In the genomic region with DNA sequence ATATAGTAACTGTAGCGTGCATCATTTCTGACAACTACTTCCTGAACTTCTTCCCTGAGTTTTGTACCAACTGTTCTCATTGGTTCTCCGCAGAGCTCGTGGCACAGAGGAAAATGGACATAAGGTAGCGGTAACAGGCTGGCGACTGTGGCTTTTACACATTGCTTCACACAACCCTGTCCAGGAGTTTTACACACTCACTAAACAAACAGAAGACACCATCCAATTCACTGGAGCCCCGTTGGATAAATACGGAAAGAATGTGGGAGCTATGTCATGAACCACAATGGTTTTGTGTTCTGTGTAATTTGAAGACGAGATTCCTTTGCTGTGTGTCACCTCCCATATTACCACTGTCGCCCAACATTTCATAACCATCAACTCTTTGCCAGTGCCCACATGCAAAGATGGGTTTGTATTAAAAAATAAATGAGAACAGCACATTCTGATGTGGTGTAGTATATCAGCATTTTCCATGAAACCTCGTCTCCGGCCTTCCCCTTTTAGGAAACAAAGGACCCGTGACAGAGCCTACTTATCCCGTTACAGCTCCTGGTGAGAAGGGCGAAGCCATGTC, we compare ENCODE assay signal across 11 cellular contexts. TPM values are rescaled to one million over a fixed set of nuclear protein-coding genes. Genes with fewer than 3 reads are reported as not detected.
DNase-seq lines count a peak whose midpoint lies in the region; ATAC-seq and TF ChIP-seq lines count a peak whose summit lies in the region.
"Had no signal": no experiment of that assay in that cellular context is flagged by ENCODE, and none has a peak within 500 bp of the region (broad histone marks: within the 10 kb centered on the region; RNA-seq: fewer than 3 reads in every experiment).

No MANE protein-coding gene starts in this region.

- peak overlapping the region; percentile 68 for H3K4me3 Mint-ChIP-seq in MCF 10A (ENCODE audit: unreplicated experiment)
- H3K4me3 Mint-ChIP-seq in T-helper 17 cell = no peak overlapping the region
- H3K4me3 Mint-ChIP-seq: CD4-positive, CD25-positive, alpha-beta regulatory T cell; neural crest cell had no signal

- TF ChIP-seq CTCF in MCF 10A (IDR thresholded peaks at IDR 0.05; ENCODE audit: unreplicated experiment) = no peak
- no peak for TF ChIP-seq CTCF in lung (IDR thresholded peaks at IDR 0.05; ENCODE audit: control extremely low read depth, extremely low read depth)

- peaks cover 12% of the 10 kb centered on the region for H3K36me3 Mint-ChIP-seq in MCF 10A (ENCODE audit: insufficient read depth, unreplicated experiment)
- no peaks in the 10 kb centered on the region for H3K36me3 Mint-ChIP-seq in T-helper 17 cell (ENCODE audit: low read depth)
- H3K36me3 Mint-ChIP-seq: CD4-positive, CD25-positive, alpha-beta regulatory T cell had no signal

- H3K9me3 ChIP-seq in lung (ENCODE audit: control insufficient read depth in 2 of 2, insufficient read depth in 1 of 2, low read length in 1 of 2) = no peaks in the 10 kb centered on the region
- H3K9me3 ChIP-seq in T-helper 17 cell (ENCODE audit: control insufficient read depth, low read length, poor library complexity, severe bottlenecking) = no peaks in the 10 kb centered on the region

- H3K4me3 ChIP-seq in ACC112 (ENCODE audit: low read depth, low read length) = peak overlapping the region; percentile 48
- no peak overlapping the region for H3K4me3 ChIP-seq in lung

- POLR2A ChIA-PET in MCF 10A (lab: Yijun Ruan, JAX) = interaction anchor here (0.6 to 10.0 kb wide), 52 partner anchors 10 to 1858 kb away, joined by 3 to 189 read pairs (median 4); partner anchors contain the start of genes ENAH, H3-3A, LBR and PYCR2

- H3K27me3 ChIP-seq in ACC112 (ENCODE audit: insufficient read depth, low read length) = no peaks in the 10 kb centered on the region
- H3K27me3 ChIP-seq in lung (ENCODE audit: control insufficient read depth, insufficient read depth) = no peaks in the 10 kb centered on the region

- intact Hi-C loops in MCF 10A (cut with micrococcal nuclease) = loop anchor here (5.0 kb wide), 3 partner anchors 37 to 72 kb away; no protein-coding TSS in a partner anchor

- CTCF ChIA-PET in MCF 10A (lab: Yijun Ruan, JAX) = interaction anchor here (0.6 to 8.6 kb wide), 19 partner anchors 9 to 1186 kb away, joined by 3 to 50 read pairs (median 4); partner anchors contain the start of gene SRP9

- BruUV-seq in MCF 10A (replicated peaks; lab: Mats Ljungman, UMichigan) = no TSS peak

- 70 to 77% methylated on average over 14 of the region's 14 CpGs for WGBS in lung, 2 donors

- DNase-seq in HuH-7.5 (ENCODE audit: low spot score) (peak; percentile 39), MCF 10A (ENCODE audit: unreplicated experiment) (peak; percentile 100), lung (ENCODE audit: low spot score) (no peak), NCI-H774 (lab: John Stamatoyannopoulos, UW) (no peak), GDM1 (lab: John Stamatoyannopoulos, UW) (no peak), T-helper 17 cell (no peak)
- DNase-seq: CD4-positive, CD25-positive, alpha-beta regulatory T cell; T-helper 2 cell had no signal

- H3K27me3 Mint-ChIP-seq in MCF 10A (ENCODE audit: insufficient read depth, unreplicated experiment) = no peaks in the 10 kb centered on the region
- H3K27me3 Mint-ChIP-seq in T-helper 17 cell = no peaks in the 10 kb centered on the region

- H3K9me3 Mint-ChIP-seq in MCF 10A (ENCODE audit: unreplicated experiment) = peaks cover 3% of the 10 kb centered on the region
- H3K9me3 Mint-ChIP-seq: neural crest cell had no signal

- H3K4me1 Mint-ChIP-seq in MCF 10A (ENCODE audit: insufficient read depth, unreplicated experiment) = peaks cover 26% of the 10 kb centered on the region
- H3K4me1 Mint-ChIP-seq in T-helper 17 cell = no peaks in the 10 kb centered on the region
- H3K4me1 Mint-ChIP-seq: CD4-positive, CD25-positive, alpha-beta regulatory T cell had no signal

- H3K27ac ChIP-seq in ACC112 (ENCODE audit: low read depth, low read length) (peak overlapping the region; percentile 98), lung (ENCODE audit: low read depth in 1 of 2, low read length in 1 of 2) (peak overlapping the region; percentile 5 to 64)

- no peaks in the 10 kb centered on the region for H3K79me2 ChIP-seq in ACC112 (ENCODE audit: control insufficient read depth, insufficient read depth, low read length, unreplicated experiment)

- H3K36me3 ChIP-seq in ACC112 (ENCODE audit: insufficient read depth, low read length) (no peaks in the 10 kb centered on the region), lung (ENCODE audit: control insufficient read depth in 2 of 2, insufficient read depth in 2 of 2, low read length in 2 of 2) (no peaks in the 10 kb centered on the region)

- peaks cover 39% of the 10 kb centered on the region for H3K4me1 ChIP-seq in ACC112 (ENCODE audit: control insufficient read depth, insufficient read depth, low read length, unreplicated experiment)
- H3K4me1 ChIP-seq in lung (ENCODE audit: control insufficient read depth in 2 of 2, insufficient read depth in 2 of 2, low read length in 2 of 2) = peaks cover 0 to 11% of the 10 kb centered on the region in 2 donors

- peak overlapping the region; percentile 88 for H2AFZ ChIP-seq in ACC112 (ENCODE audit: low read length, unreplicated experiment)

- H3K27ac Mint-ChIP-seq in MCF 10A (ENCODE audit: low read depth, unreplicated experiment) = peak overlapping the region; percentile 94
- H3K27ac Mint-ChIP-seq in T-helper 17 cell = no peak overlapping the region
- H3K27ac Mint-ChIP-seq: CD4-positive, CD25-positive, alpha-beta regulatory T cell had no signal

- ATAC-seq in lung (ENCODE audit: insufficient read depth, low FRiP score) (no peak), GM19328 (IDR thresholded peaks at IDR 0.05; ENCODE audit: unreplicated experiment) (no peak), T-helper 17 cell (no peak)

RNA-seq across cellular contexts. Expression of gene ENAH, which starts 47.3 kb away (rescaled TPM):
- total RNA-seq in MCF 10A (2022) = 346 and 420 TPM in 2 replicates
- total RNA-seq in lung = 10 to 100 TPM; 75.4 to 89.4 TPM
- polyA plus RNA-seq in lung = 10 to 100 TPM; 15.5 to 21.5 TPM
- total RNA-seq in T-helper 17 cell = under 1 TPM; 0.57 to 0.73 TPM
- total RNA-seq: CD4-positive, CD25-positive, alpha-beta regulatory T cell had no signal

Comparison
In these comparisons a context has a peak if more than half of its experiments do, and no peak if none do; other contexts are left out.
1. DNase-seq: peak in HuH-7.5 (single experiment) and MCF 10A (single experiment); none in lung (single experiment), NCI-H774 (single experiment), GDM1 (single experiment) and T-helper 17 cell (0 of 3).
2. RNA of gene ENAH, which starts 47.3 kb away (total RNA-seq): 346 to 420 TPM in MCF 10A and 75.4 to 89.4 TPM in lung; 0.57 to 0.73 TPM in T-helper 17 cell; every median in the first group is over 10 times any median in the second.